In the genomic region with DNA sequence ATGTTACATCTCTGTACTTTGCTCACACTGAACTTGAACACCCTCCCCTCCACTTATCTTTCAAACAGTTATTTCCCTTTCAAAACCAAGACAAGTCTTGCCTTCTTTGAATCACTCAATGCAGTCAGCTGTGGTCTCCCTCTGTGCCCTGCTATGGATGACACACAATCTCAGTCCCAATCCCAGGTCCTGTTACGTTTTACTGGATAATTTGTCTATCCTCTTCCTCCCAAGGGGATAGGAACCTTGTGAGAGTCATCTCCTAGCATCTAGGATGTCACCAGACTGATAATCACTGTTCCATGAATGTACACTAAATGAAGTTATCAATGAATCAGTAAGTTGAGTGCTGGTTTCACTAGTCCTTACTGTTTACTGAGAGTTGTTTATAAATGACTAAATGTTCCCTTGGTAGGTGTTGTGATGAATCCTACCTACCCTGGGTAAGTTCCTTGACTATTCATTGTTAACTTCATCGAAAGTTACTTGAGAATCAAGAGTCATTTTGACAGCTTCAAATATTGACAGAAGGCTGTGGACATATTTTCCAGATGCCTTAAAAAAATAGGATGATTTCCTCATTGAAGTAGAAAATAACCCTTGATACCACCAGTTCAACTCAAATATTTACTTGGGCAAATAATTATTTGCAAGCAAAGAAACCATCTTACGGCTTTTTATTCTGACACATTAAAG, we compare ENCODE assay signal across 12 cellular contexts.
DNase-seq lines count a peak whose midpoint lies in the region; ATAC-seq and TF ChIP-seq lines count a peak whose summit lies in the region.
"Had no signal": no experiment of that assay in that cellular context is flagged by ENCODE, and none has a peak within 500 bp of the region (broad histone marks: within the 10 kb centered on the region; RNA-seq: fewer than 3 reads in every experiment).

No MANE protein-coding gene starts in this region.

- peaks cover 39% of the 10 kb centered on the region for H3K4me1 ChIP-seq in hepatocyte (ENCODE audit: insufficient read depth)
- H3K4me1 ChIP-seq: psoas muscle had no signal

- no peaks in the 10 kb centered on the region for H3K9me3 ChIP-seq in hepatocyte (ENCODE audit: low read depth)

- H3K79me2 ChIP-seq in hepatocyte = peaks cover 5% of the 10 kb centered on the region

- no peak for ATAC-seq in HG02884 (IDR thresholded peaks at IDR 0.05; ENCODE audit: unreplicated experiment)
- ATAC-seq: psoas muscle had no signal

- H3K36me3 Mint-ChIP-seq in activated CD4-positive, alpha-beta memory T cell treated with anti-CD3 and anti-CD28 coated beads for 36 hours = peaks cover 24% of the 10 kb centered on the region
- H3K36me3 Mint-ChIP-seq in type B pancreatic cell = no peaks in the 10 kb centered on the region

- peak overlapping the region; percentile 88 for H3K27ac Mint-ChIP-seq in activated CD4-positive, alpha-beta memory T cell treated with anti-CD3 and anti-CD28 coated beads for 36 hours
- H3K27ac Mint-ChIP-seq in type B pancreatic cell = peak overlapping the region; percentile 66

- peak overlapping the region; percentile 34 for H3K4me3 Mint-ChIP-seq in activated CD4-positive, alpha-beta memory T cell treated with anti-CD3 and anti-CD28 coated beads for 36 hours
- no peak overlapping the region for H3K4me3 Mint-ChIP-seq in type B pancreatic cell

- no peaks in the 10 kb centered on the region for H3K9me2 ChIP-seq in hepatocyte (replicated peaks; ENCODE audit: insufficient read depth)

- DNase-seq in stimulated activated CD4-positive, alpha-beta T cell treated with anti-CD3 and anti-CD28 coated beads, Interleukin-4, amount 100 ng/mL, for 24 hours = peak; percentile 20
- DNase-seq in stimulated activated CD4-positive, alpha-beta T cell treated with anti-CD3 and anti-CD28 coated beads, Interleukin-4, amount 100 ng/mL, for 4 hours = no peak
- DNase-seq in activated CD4-positive, alpha-beta memory T cell treated with anti-CD3 and anti-CD28 coated beads for 36 hours = peak; percentile 49
- no peak for DNase-seq in hepatocyte (ENCODE audit: low spot score)
- DNase-seq in type B pancreatic cell (ENCODE audit: extremely low spot score, unreplicated experiment) = no peak
- DNase-seq in HuH-7 (ENCODE audit: low spot score) = no peak
- DNase-seq in iPS-NIHi11 (ENCODE audit: low spot score) = no peak
- DNase-seq: AML-193, GF-D8, NCI-H2029 treated with DMSO at 0.1 percent for 48 hours, psoas muscle had no signal

- intact Hi-C loops in activated CD4-positive, alpha-beta memory T cell treated with anti-CD3 and anti-CD28 coated beads for 36 hours (cut with micrococcal nuclease) = loop anchor here (1.0 to 10.0 kb wide), 6 partner anchors 33 to 235 kb away; no protein-coding TSS in a partner anchor

- peak overlapping the region; percentile 64 for H3K27ac ChIP-seq in hepatocyte
- H3K27ac ChIP-seq: psoas muscle had no signal

- H4K20me1 ChIP-seq in hepatocyte (ENCODE audit: insufficient read depth, poor library complexity, severe bottlenecking) = no peaks in the 10 kb centered on the region

- 62% methylated on average over 3 of the region's 3 CpGs for WGBS in hepatocyte (ENCODE audit: low lambda C conversion rate, missing lambda C conversion rate)

- no peaks in the 10 kb centered on the region for H3K36me3 ChIP-seq in hepatocyte (replicated peaks; ENCODE audit: insufficient read depth, low read depth)

- H3K27me3 Mint-ChIP-seq in activated CD4-positive, alpha-beta memory T cell treated with anti-CD3 and anti-CD28 coated beads for 36 hours = no peaks in the 10 kb centered on the region
- no peaks in the 10 kb centered on the region for H3K27me3 Mint-ChIP-seq in type B pancreatic cell

- POLR2A ChIA-PET in activated CD4-positive, alpha-beta memory T cell treated with anti-CD3 and anti-CD28 coated beads for 36 hours (lab: Charles Lee) = interaction anchor here (0.7 to 1.5 kb wide), 9 partner anchors 19 to 241 kb away, joined by 3 to 6 read pairs (median 3); no protein-coding TSS in a partner anchor

- peaks cover 72% of the 10 kb centered on the region for H3K4me1 Mint-ChIP-seq in activated CD4-positive, alpha-beta memory T cell treated with anti-CD3 and anti-CD28 coated beads for 36 hours (ENCODE audit: low read depth)
- H3K4me1 Mint-ChIP-seq in type B pancreatic cell (ENCODE audit: unreplicated experiment) = peaks cover 29% of the 10 kb centered on the region

- CTCF ChIA-PET in activated CD4-positive, alpha-beta memory T cell treated with anti-CD3 and anti-CD28 coated beads for 36 hours (lab: Charles Lee) = interaction anchor here (1.0 to 2.2 kb wide), 6 partner anchors 8 to 347 kb away, joined by 3 to 7 read pairs (median 4); no protein-coding TSS in a partner anchor

- no peaks in the 10 kb centered on the region for H3K27me3 ChIP-seq in hepatocyte

- H3K9me3 Mint-ChIP-seq in activated CD4-positive, alpha-beta memory T cell treated with anti-CD3 and anti-CD28 coated beads for 36 hours = peaks cover 12% of the 10 kb centered on the region
- peaks cover 14% of the 10 kb centered on the region for H3K9me3 Mint-ChIP-seq in type B pancreatic cell

- no peak for TF ChIP-seq CTCF in hepatocyte (IDR thresholded peaks at IDR 0.05; ENCODE audit: poor library complexity)
- TF ChIP-seq CTCF in type B pancreatic cell (conservative IDR thresholded peaks at IDR 0.05) = no peak

- H3K4me2 ChIP-seq in hepatocyte = no peak overlapping the region

- no peak overlapping the region for H2AFZ ChIP-seq in hepatocyte

- H3K4me3 ChIP-seq in hepatocyte = no peak overlapping the region
- H3K4me3 ChIP-seq: psoas muscle had no signal

Comparison
In these comparisons a context has a peak if more than half of its experiments do, and no peak if none do; other contexts are left out.
1. DNase-seq: peak in stimulated activated CD4-positive, alpha-beta T cell treated with anti-CD3 and anti-CD28 coated beads, Interleukin-4, amount 100 ng/mL, for 24 hours (single experiment) and activated CD4-positive, alpha-beta memory T cell treated with anti-CD3 and anti-CD28 coated beads for 36 hours (single experiment); none in stimulated activated CD4-positive, alpha-beta T cell treated with anti-CD3 and anti-CD28 coated beads, Interleukin-4, amount 100 ng/mL, for 4 hours (0 of 2), hepatocyte (single experiment), type B pancreatic cell (single experiment), HuH-7 (single experiment) and iPS-NIHi11 (single experiment).